Comparison of ENCODE assay signal across 8 cellular contexts in the genomic region with DNA sequence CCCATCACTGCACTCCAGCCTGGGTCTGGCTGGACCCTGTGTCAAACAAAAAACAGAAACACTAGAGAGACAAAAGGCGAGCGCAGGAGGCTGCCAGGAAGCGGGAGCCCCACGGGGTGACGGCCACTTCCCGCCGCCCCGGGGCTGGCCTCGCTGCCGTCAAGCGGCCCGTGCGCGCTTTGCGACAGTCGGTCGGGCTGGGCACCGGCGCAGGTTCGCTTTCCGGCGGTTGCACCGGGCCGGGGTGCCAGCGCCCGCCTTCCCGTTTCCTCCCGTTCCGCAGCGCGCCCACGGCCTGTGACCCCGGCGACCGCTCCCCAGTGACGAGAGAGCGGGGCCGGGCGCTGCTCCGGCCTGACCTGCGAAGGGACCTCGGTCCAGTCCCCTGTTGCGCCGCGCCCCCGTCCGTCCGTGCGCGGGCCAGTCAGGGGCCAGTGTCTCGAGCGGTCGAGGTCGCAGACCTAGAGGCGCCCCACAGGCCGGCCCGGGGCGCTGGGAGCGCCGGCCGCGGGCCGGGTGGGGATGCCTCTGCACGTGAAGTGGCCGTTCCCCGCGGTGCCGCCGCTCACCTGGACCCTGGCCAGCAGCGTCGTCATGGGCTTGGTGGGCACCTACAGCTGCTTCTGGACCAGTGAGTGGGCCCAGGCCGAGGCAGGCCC. TPM values are rescaled to one million over a fixed set of nuclear protein-coding genes. Genes with fewer than 3 reads are reported as not detected.
DNase-seq lines count a peak whose midpoint lies in the region; ATAC-seq and TF ChIP-seq lines count a peak whose summit lies in the region.

A gene (plus strand): TSS at position 218 of the 659 bp plus-strand sequence. CDS start 305 bp downstream, at position 523.

- DNase-seq in OCI-LY7 (ENCODE audit: low spot score): peak; percentile 80
- DNase-seq in activated T-cell treated with anti-CD3 and anti-CD28 coated beads, Interleukin-2, amount 50 U/mL, for 4 hours: peak; percentile 57
- peak; percentile 72 for DNase-seq in stimulated activated naive CD4-positive, alpha-beta T cell treated with Interleukin-2 at 50 U/mL for 16 hours (lab: John Stamatoyannopoulos, UW)

- H3K9me3 Mint-ChIP-seq in activated T-cell treated with anti-CD3 and anti-CD28 coated beads, Interleukin-2, amount 50 U/mL, for 4 hours: no peaks in the 10 kb centered on the region

- H3K27me3 Mint-ChIP-seq in activated T-cell treated with anti-CD3 and anti-CD28 coated beads, Interleukin-2, amount 50 U/mL, for 4 hours (ENCODE audit: low read depth): no peaks in the 10 kb centered on the region

- H2AFZ ChIP-seq in ACC112 (ENCODE audit: low read length, unreplicated experiment) (no peak within 1 kb of the TSS), OCI-LY7 (ENCODE audit: low read length) (peak within 1 kb of the TSS; percentile 64)

- H3K27ac ChIP-seq in ACC112 (ENCODE audit: low read depth, low read length) (peak within 1 kb of the TSS; percentile 62), OCI-LY7 (ENCODE audit: low read depth, low read length, poor library complexity, severe bottlenecking) (peak within 1 kb of the TSS; percentile 80), esophagus (ENCODE audit: low read depth in 2 of 2, low read length in 1 of 2) (peak within 1 kb of the TSS; percentile 90 to 97)

- H3K9me2 ChIP-seq in OCI-LY7 (ENCODE audit: insufficient read depth, low read length): no peaks in the 10 kb centered on the region

- H3K9ac ChIP-seq in mucosa of stomach (ENCODE audit: low read length): peak within 1 kb of the TSS; percentile 80

- H3K9me3 ChIP-seq in OCI-LY7 (ENCODE audit: low read length): no peaks in the 10 kb centered on the region
- no peaks in the 10 kb centered on the region for H3K9me3 ChIP-seq in esophagus (ENCODE audit: control insufficient read depth in 2 of 2, insufficient read depth in 1 of 2, low read depth in 1 of 2, low read length in 1 of 2)
- H3K9me3 ChIP-seq in mucosa of stomach (ENCODE audit: control insufficient read depth, low read length): no peaks in the 10 kb centered on the region

- H3K27me3 ChIP-seq in ACC112 (ENCODE audit: insufficient read depth, low read length): no peaks in the 10 kb centered on the region
- no peaks in the 10 kb centered on the region for H3K27me3 ChIP-seq in esophagus (ENCODE audit: control insufficient read depth in 1 of 2, insufficient read depth in 2 of 2, low read length in 2 of 2)
- H3K27me3 ChIP-seq in mucosa of stomach (ENCODE audit: control insufficient read depth, insufficient read depth, low read length): no peaks in the 10 kb centered on the region

- no peaks in the 10 kb centered on the region for H4K20me1 ChIP-seq in OCI-LY7 (ENCODE audit: insufficient read depth, low read length)

- ATAC-seq in GM18511 (IDR thresholded peaks at IDR 0.05; ENCODE audit: unreplicated experiment) (peak; percentile 55), HG03469 (IDR thresholded peaks at IDR 0.05; ENCODE audit: unreplicated experiment) (peak; percentile 44)
- peak; percentile 76 to 81 for ATAC-seq in activated T-cell treated with anti-CD3 and anti-CD28 coated beads, Interleukin-2, amount 50 U/mL, for 4 hours

- H3K79me2 ChIP-seq in ACC112 (ENCODE audit: control insufficient read depth, insufficient read depth, low read length, unreplicated experiment) (peaks cover 12% of the 10 kb centered on the region), OCI-LY7 (ENCODE audit: insufficient read depth, low read depth, low read length) (no peaks in the 10 kb centered on the region)

- no peaks in the 10 kb centered on the region for H3K36me3 Mint-ChIP-seq in activated T-cell treated with anti-CD3 and anti-CD28 coated beads, Interleukin-2, amount 50 U/mL, for 4 hours (ENCODE audit: insufficient read depth)

- no peak for TF ChIP-seq CTCF in OCI-LY7 (conservative IDR thresholded peaks at IDR 0.05; ENCODE audit: low read length)

- TSS peak; percentile 71 for BruUV-seq in OCI-LY7 (replicated peaks; lab: Mats Ljungman, UMichigan)

- WGBS in esophagus, 2 donors: 0 to 17% methylated on average over 36 to 72 of the region's 72 CpGs

- POLR2A ChIA-PET in OCI-LY7 (lab: Charles Lee): interaction anchor here (0.6 to 1.3 kb wide), 9 partner anchors 9 to 113 kb away, joined by 3 to 7 read pairs (median 3); a partner anchor contains a TSS

- H3K36me3 ChIP-seq in ACC112 (ENCODE audit: insufficient read depth, low read length) (no peaks in the 10 kb centered on the region), OCI-LY7 (ENCODE audit: insufficient read depth, low read length) (peaks cover 14% of the 10 kb centered on the region), esophagus (ENCODE audit: control insufficient read depth in 2 of 2, insufficient read depth in 2 of 2, low read length in 1 of 2) (peaks cover 0 to 3% of the 10 kb centered on the region in 2 donors), mucosa of stomach (ENCODE audit: control insufficient read depth, insufficient read depth, low read length) (no peaks in the 10 kb centered on the region)

- H3K4me1 Mint-ChIP-seq in activated T-cell treated with anti-CD3 and anti-CD28 coated beads, Interleukin-2, amount 50 U/mL, for 4 hours (ENCODE audit: low read depth): peaks cover 16% of the 10 kb centered on the region

- H3K4me2 ChIP-seq in OCI-LY7 (ENCODE audit: low read length): peak within 1 kb of the TSS; percentile 92

- CTCF ChIA-PET in OCI-LY7 (lab: Charles Lee; ENCODE audit: unreplicated experiment): no interaction called here

- peak within 1 kb of the TSS; percentile 94 for H3K4me3 Mint-ChIP-seq in activated T-cell treated with anti-CD3 and anti-CD28 coated beads, Interleukin-2, amount 50 U/mL, for 4 hours

- H3K4me1 ChIP-seq in ACC112 (ENCODE audit: control insufficient read depth, insufficient read depth, low read length, unreplicated experiment) (peaks cover 11% of the 10 kb centered on the region), OCI-LY7 (ENCODE audit: insufficient read depth, low read length, poor library complexity, severe bottlenecking) (peaks cover 24% of the 10 kb centered on the region), esophagus (ENCODE audit: control insufficient read depth in 2 of 2, insufficient read depth in 2 of 2, low read length in 1 of 2) (peaks cover 0 to 11% of the 10 kb centered on the region in 2 donors), mucosa of stomach (ENCODE audit: control insufficient read depth, insufficient read depth, low read length) (peaks cover 17% of the 10 kb centered on the region)

- peak within 1 kb of the TSS; percentile 89 for H3K4me3 ChIP-seq in ACC112 (ENCODE audit: low read depth, low read length)
- peak within 1 kb of the TSS; percentile 91 for H3K4me3 ChIP-seq in OCI-LY7 (ENCODE audit: low read depth, low read length, poor library complexity, severe bottlenecking)
- peak within 1 kb of the TSS; percentile 45 to 88 for H3K4me3 ChIP-seq in esophagus (ENCODE audit: low read depth in 1 of 2, low read length in 2 of 2)
- H3K4me3 ChIP-seq in mucosa of stomach (ENCODE audit: low read length): peak within 1 kb of the TSS; percentile 18

- intact Hi-C loops in OCI-LY7 (cut with micrococcal nuclease; ENCODE audit: unreplicated experiment): loop anchor here (5.0 kb wide), 1 partner anchor 71 kb away; no protein-coding TSS in a partner anchor

RNA-seq across cellular contexts. Expression of the gene that starts here (rescaled TPM):
- total RNA-seq in OCI-LY7 (2014; rRNA removed; shearing (Covaris generic)): 74.2 and 94.5 TPM in 2 replicates
- 85.3 and 104 TPM in 2 replicates for total RNA-seq in OCI-LY7 (2022)
- 10 to 100 TPM; 37.9 to 39.3 (median 38.2) TPM for total RNA-seq in activated T-cell treated with anti-CD3 and anti-CD28 coated beads, Interleukin-2, amount 50 U/mL, for 4 hours
- polyA plus RNA-seq in esophagus: 10 to 100 TPM; 28.9 to 59.5 TPM

Comparison
In these comparisons a context has a peak if more than half of its experiments do, and no peak if none do; other contexts are left out.
1. Peak in every context shown above with its lines: DNase-seq, ATAC-seq, H3K4me3 ChIP-seq and H3K27ac ChIP-seq.
2. H3K4me3 ChIP-seq: peak in every context shown above with its lines; median percentile 91 in OCI-LY7; 89 in ACC112; 66 in esophagus; 18 in mucosa of stomach.